In genomic region chr7:133207687-133208086, GRCh38 we compare ENCODE assay signal across 12 cellular contexts. TPM values are rescaled to one million over a fixed set of nuclear protein-coding genes. Genes with fewer than 3 reads are reported as not detected.
A peak's percentile ranks its signal among the peaks of the same experiment; 100 is the strongest.
DNase-seq lines count a peak whose midpoint lies in the region; ATAC-seq and TF ChIP-seq lines count a peak whose summit lies in the region.
"Had no signal": no experiment of that assay in that cellular context is flagged by ENCODE, and none has a peak within 500 bp of the region (broad histone marks: within the 10 kb centered on the region; RNA-seq: fewer than 3 reads in every experiment).

No MANE protein-coding gene starts in this region.

- no peak for ATAC-seq in foreskin keratinocyte
- ATAC-seq: sciatic nerve had no signal

- no peaks in the 10 kb centered on the region for H3K4me1 Mint-ChIP-seq in Calu3 (ENCODE audit: low read depth, unreplicated experiment)

- TF ChIP-seq CTCF in Calu3 (IDR thresholded peaks at IDR 0.05; ENCODE audit: unreplicated experiment) (peak; percentile 12), foreskin keratinocyte (conservative IDR thresholded peaks at IDR 0.05) (peak; percentile 24), RWPE1 (conservative IDR thresholded peaks at IDR 0.05; ENCODE audit: low read depth) (no peak)

- H3K27me3 ChIP-seq in H7 (ENCODE audit: control insufficient read depth, insufficient read depth, low read length), result no peaks in the 10 kb centered on the region
- peaks cover 3% of the 10 kb centered on the region for H3K27me3 ChIP-seq in foreskin keratinocyte

- H3K4me3 ChIP-seq in H7 (ENCODE audit: insufficient read depth, low read depth, low read length), result no peak overlapping the region

- H3K9me3 Mint-ChIP-seq in Calu3 (ENCODE audit: low read depth, unreplicated experiment), result no peaks in the 10 kb centered on the region
- H3K9me3 Mint-ChIP-seq: CD4-positive, alpha-beta T cell had no signal

- H3K27ac ChIP-seq in foreskin keratinocyte (no peak overlapping the region), RWPE1 (no peak overlapping the region)

- no peak overlapping the region for H3K4me3 Mint-ChIP-seq in Calu3 (ENCODE audit: low read depth, unreplicated experiment)
- H3K4me3 Mint-ChIP-seq: CD4-positive, alpha-beta T cell had no signal

- CTCF ChIA-PET in Calu3 (lab: Charles Lee) (no interaction called here), RWPE1 (lab: Yijun Ruan, JAX) (no interaction called here)

- intact Hi-C loops in Calu3 (cut with micrococcal nuclease; ENCODE audit: unreplicated experiment), result no loop called here

- H3K36me3 Mint-ChIP-seq in Calu3 (ENCODE audit: insufficient read depth, unreplicated experiment), result no peaks in the 10 kb centered on the region

- H3K4me1 ChIP-seq in foreskin keratinocyte, result no peaks in the 10 kb centered on the region

- no peak overlapping the region for H3K27ac Mint-ChIP-seq in Calu3 (ENCODE audit: unreplicated experiment)
- H3K27ac Mint-ChIP-seq: CD4-positive, alpha-beta T cell had no signal

- no TSS peak for BruUV-seq in Calu3 (replicated peaks; lab: Mats Ljungman, UMichigan)

- DNase-seq in Calu3 (no peak), H7 (peak; percentile 22), RPMI8226 (peak; percentile 18), foreskin keratinocyte (no peak), ecto neural progenitor cell (ENCODE audit: low spot score) (no peak), RWPE1 (ENCODE audit: low spot score) (no peak), anterior cingulate cortex (lab: John Stamatoyannopoulos, UW) (no peak), cortex of kidney (lab: John Stamatoyannopoulos, UW) (no peak)
- DNase-seq: CD4-positive, alpha-beta T cell; central memory CD4-positive, alpha-beta T cell; NCI-H1092 treated with DMSO at 0.1 percent for 48 hours had no signal

- POLR2A ChIA-PET in RWPE1 (lab: Yijun Ruan, JAX; ENCODE audit: low non-redundant PET), result no interaction called here

- no peaks in the 10 kb centered on the region for H3K36me3 ChIP-seq in H7 (replicated peaks; ENCODE audit: control insufficient read depth, insufficient read depth, low read length)

- H3K27me3 Mint-ChIP-seq in Calu3 (ENCODE audit: unreplicated experiment), result peaks cover 34% of the 10 kb centered on the region

RNA-seq across cellular contexts. Expression of gene EXOC4, which starts 45.2 kb away (rescaled TPM):
- 91.9 and 92.0 TPM in 2 replicates for total RNA-seq in Calu3 (2022)
- total RNA-seq in H7 (2014; rRNA removed; shearing (Covaris generic)), result 44.8 and 52.2 TPM in 2 replicates
- 28.8 and 31.7 TPM in 2 replicates for total RNA-seq in foreskin keratinocyte
- 11.4 and 12.7 TPM in 2 replicates for polyA plus RNA-seq in foreskin keratinocyte

Comparison
In these comparisons a context has a peak if more than half of its experiments do, and no peak if none do; other contexts are left out.
1. DNase-seq: peak in H7 (single experiment) and RPMI8226 (single experiment); none in Calu3 (single experiment), foreskin keratinocyte (0 of 2), ecto neural progenitor cell (single experiment), RWPE1 (single experiment), anterior cingulate cortex (0 of 58) and cortex of kidney (single experiment).